34 cellular contexts compared by ENCODE assay signal in the genomic region with DNA sequence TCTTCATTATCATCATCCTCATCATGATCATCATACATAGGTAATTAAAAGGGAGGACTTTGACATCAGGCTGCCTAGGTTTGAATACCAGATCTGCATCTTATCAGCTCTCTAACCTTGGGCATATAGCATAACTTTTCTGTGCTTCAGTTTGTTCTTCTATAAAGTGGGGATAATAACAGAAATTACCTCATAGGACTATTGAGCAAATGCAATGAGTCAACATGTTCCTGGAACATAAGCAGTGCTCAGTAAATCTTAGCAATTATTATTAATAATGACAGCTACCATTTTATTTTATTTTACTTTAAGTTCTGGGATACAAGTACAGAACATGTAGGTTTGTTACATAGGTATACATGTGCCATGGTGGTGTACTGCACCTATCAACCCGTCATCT. TPM values are rescaled to one million over a fixed set of nuclear protein-coding genes. Genes with fewer than 3 reads are reported as not detected.
"Had no signal": no experiment of that assay in that cellular context is flagged by ENCODE, and none has a peak within 500 bp of the region (broad histone marks: within the 10 kb centered on the region; RNA-seq: fewer than 3 reads in every experiment).

No MANE protein-coding gene starts in this region.

- ATAC-seq: gastrocnemius medialis; left lobe of liver; mucosa of descending colon; sciatic nerve; stimulated activated memory B cell treated with anti-CD40 and anti-IgM and Interleukin-4, amounts not matched to agents 10 μg/mL and 1 μg/mL and 100 μg/mL, for 72 hours; stimulated activated naive CD8-positive, alpha-beta T cell treated with anti-CD3 and anti-CD28 coated beads, Interleukin-15, Interleukin-2, amounts not matched to agents 100 U/mL and 50 U/mL, for 24 hours had no signal

- H3K27me3 ChIP-seq: right atrium auricular region, testis had no signal

- H3K4me1 Mint-ChIP-seq: neural crest cell had no signal

- H3K4me3 Mint-ChIP-seq: memory B cell; naive B cell; natural killer cell treated with Interleukin-12 subunit alpha and Interleukin-12 subunit beta and Interleukin-15 and Interleukin-18, amount 100 ng/mL, for 72 hours; neural crest cell; stimulated activated memory B cell treated with anti-CD40 and anti-IgM and Interleukin-4, amounts not matched to agents 10 μg/mL and 1 μg/mL and 100 μg/mL, for 72 hours; type B pancreatic cell had no signal

- H3K9me3 Mint-ChIP-seq: memory B cell; natural killer cell treated with Interleukin-12 subunit alpha and Interleukin-12 subunit beta and Interleukin-15 and Interleukin-18, amount 100 ng/mL, for 72 hours; neural crest cell; stimulated activated memory B cell treated with anti-CD40 and anti-IgM and Interleukin-4, amounts not matched to agents 10 μg/mL and 1 μg/mL and 100 μg/mL, for 72 hours; type B pancreatic cell had no signal

- H3K27ac Mint-ChIP-seq: memory B cell; naive B cell; natural killer cell treated with Interleukin-12 subunit alpha and Interleukin-12 subunit beta and Interleukin-15 and Interleukin-18, amount 100 ng/mL, for 72 hours; stimulated activated memory B cell treated with anti-CD40 and anti-IgM and Interleukin-4, amounts not matched to agents 10 μg/mL and 1 μg/mL and 100 μg/mL, for 72 hours; type B pancreatic cell had no signal

- H3K9me3 ChIP-seq: esophagus squamous epithelium, gastrocnemius medialis, mucosa of descending colon, neutrophil, prostate gland, right atrium auricular region, spleen, testis, tibial artery had no signal

- H3K36me3 ChIP-seq: esophagus squamous epithelium, gastrocnemius medialis, neutrophil, prostate gland, right atrium auricular region, spleen, tibial artery had no signal

- H3K4me1 ChIP-seq: prostate gland, right atrium auricular region, testis, tibial artery had no signal

- H3K27ac ChIP-seq: coronary artery, esophagus squamous epithelium, gastrocnemius medialis, neutrophil, prostate gland, right atrium auricular region, spleen, testis, tibial artery had no signal

- H3K36me3 Mint-ChIP-seq: memory B cell; naive B cell; natural killer cell treated with Interleukin-12 subunit alpha and Interleukin-12 subunit beta and Interleukin-15 and Interleukin-18, amount 100 ng/mL, for 72 hours; stimulated activated memory B cell treated with anti-CD40 and anti-IgM and Interleukin-4, amounts not matched to agents 10 μg/mL and 1 μg/mL and 100 μg/mL, for 72 hours; type B pancreatic cell had no signal

- FAIRE-seq: endothelial cell of umbilical vein, kidney had no signal

- DNase-seq: dermis blood vessel endothelial cell; effector memory CD4-positive, alpha-beta T cell; erythroblast; esophagus squamous epithelium; gastrocnemius medialis; head of caudate nucleus; kidney; mucosa of descending colon; naive B cell; spleen; stimulated activated CD4-positive, alpha-beta T cell treated with anti-CD3 and anti-CD28 coated beads, Interleukin-4, amount 100 ng/mL, for 4 hours; stimulated activated naive CD8-positive, alpha-beta T cell treated with anti-CD3 and anti-CD28 coated beads, Interleukin-15, Interleukin-2, amounts not matched to agents 100 U/mL and 50 U/mL, for 24 hours; substantia nigra; testis; tibial artery had no signal

- H3K4me3 ChIP-seq: coronary artery, esophagus squamous epithelium, gastrocnemius medialis, lung, mucosa of descending colon, prostate gland, right atrium auricular region, spleen, testis, tibial artery had no signal

RNA-seq across cellular contexts. Expression of a gene that starts 7.2 kb away (rescaled TPM):
- total RNA-seq: chondrocyte, dermis blood vessel endothelial cell, endothelial cell of umbilical vein, glomerular endothelial cell, left lobe of liver, osteocyte, prostate gland had no signal
- polyA plus RNA-seq: endothelial cell of umbilical vein had no signal

RNA-seq across cellular contexts. Expression of a gene that starts 15.3 kb away (rescaled TPM):
- total RNA-seq: chondrocyte; dermis blood vessel endothelial cell; endothelial cell of umbilical vein; esophagus squamous epithelium; glomerular endothelial cell; kidney; left lobe of liver; liver; mucosa of descending colon; natural killer cell treated with Interleukin-12 subunit alpha and Interleukin-12 subunit beta and Interleukin-15 and Interleukin-18, amount 100 ng/mL, for 72 hours; neural crest cell; osteocyte; right atrium auricular region; sciatic nerve; skeletal muscle tissue; spleen; urinary bladder had no signal
- polyA plus RNA-seq: liver, spleen, urinary bladder had no signal

RNA-seq across cellular contexts. Expression of a gene that starts 25.7 kb away (rescaled TPM):
- total RNA-seq: natural killer cell treated with Interleukin-12 subunit alpha and Interleukin-12 subunit beta and Interleukin-15 and Interleukin-18, amount 100 ng/mL, for 72 hours; osteocyte had no signal
